ENCODE assay signal across 1 cellular context in genomic region chr4:6601661-6602250, GRCh38.
TF ChIP-seq lines count a peak whose summit lies in the region.

No MANE protein-coding gene starts in this region.

TF ChIP-seq in HepG2, 621 proteins besides CTCF, POLR2A, EP300 and RAD21 (continued from another document):
- TF ChIP-seq ZNF646 (CRISPR knock-in tag; IDR thresholded peaks at IDR 0.05) (no peak), TFAP4 (IDR thresholded peaks at IDR 0.05; ENCODE audit: borderline replicate concordance, low read depth) (peak; percentile 42; the same call in 1 of the 2 replicates), HOXA3 (CRISPR knock-in tag; IDR thresholded peaks at IDR 0.05) (peak; percentile 28; the same call in 1 of the 2 replicates), RARA (CRISPR knock-in tag; IDR thresholded peaks at IDR 0.05) (0 out of 2 replicates have a peak, but pooled peaks have one; percentile 6), EEA1 (CRISPR knock-in tag; IDR thresholded peaks at IDR 0.05; ENCODE audit: borderline replicate concordance) (0 out of 2 replicates have a peak, but pooled peaks have one; percentile 41), ZNF558 (CRISPR knock-in tag; IDR thresholded peaks at IDR 0.05; ENCODE audit: borderline replicate concordance) (no peak), TRIM22 (IDR thresholded peaks at IDR 0.05) (no peak), MLLT10 (CRISPR knock-in tag; IDR thresholded peaks at IDR 0.05) (no peak), ZNF292 (CRISPR knock-in tag; IDR thresholded peaks at IDR 0.05; ENCODE audit: borderline replicate concordance, low read depth) (peak; percentile 77; the same call in 1 of the 2 replicates), PHF8 (CRISPR knock-in tag; IDR thresholded peaks at IDR 0.05) (0 out of 2 replicates have a peak, but pooled peaks have one; percentile 20), PAXIP1 (CRISPR knock-in tag; conservative IDR thresholded peaks at IDR 0.05) (0 out of 2 replicates have a peak, but pooled peaks have one; percentile 30), AKAP8 (CRISPR knock-in tag; IDR thresholded peaks at IDR 0.05) (0 out of 2 replicates have a peak, but pooled peaks have one; percentile 49), HNF4A (CRISPR knock-in tag; IDR thresholded peaks at IDR 0.05) (peak; percentile 67; the same call in 1 of the 2 replicates), MAX (IDR thresholded peaks at IDR 0.05) (peak; percentile 48), SALL1 (CRISPR knock-in tag; IDR thresholded peaks at IDR 0.05) (peak; percentile 35; the same call in 1 of the 2 replicates), SALL2 (CRISPR knock-in tag; IDR thresholded peaks at IDR 0.05) (no peak), ZFP91 (CRISPR knock-in tag; IDR thresholded peaks at IDR 0.05; ENCODE audit: borderline replicate concordance) (0 out of 2 replicates have a peak, but pooled peaks have one; percentile 32), ZNF230 (CRISPR knock-in tag; IDR thresholded peaks at IDR 0.05) (no peak), ZNF598 (CRISPR knock-in tag; IDR thresholded peaks at IDR 0.05; ENCODE audit: borderline replicate concordance) (no peak), CEBPB (IDR thresholded peaks at IDR 0.05; ENCODE audit: borderline replicate concordance, low read depth, low read length) (0 out of 2 replicates have a peak, but pooled peaks have one; percentile 6), ZNF124 (CRISPR knock-in tag; IDR thresholded peaks at IDR 0.05) (0 out of 2 replicates have a peak, but pooled peaks have one; percentile 31), BRD4 (CRISPR knock-in tag; IDR thresholded peaks at IDR 0.05) (no peak), ZBTB21 (CRISPR knock-in tag; IDR thresholded peaks at IDR 0.05) (no peak), ZNF800 (CRISPR knock-in tag; IDR thresholded peaks at IDR 0.05) (no peak), ZNF687 (CRISPR knock-in tag; IDR thresholded peaks at IDR 0.05) (peak; percentile 67)
